Comparison of ENCODE assay signal across 1 cellular context in the genomic region with DNA sequence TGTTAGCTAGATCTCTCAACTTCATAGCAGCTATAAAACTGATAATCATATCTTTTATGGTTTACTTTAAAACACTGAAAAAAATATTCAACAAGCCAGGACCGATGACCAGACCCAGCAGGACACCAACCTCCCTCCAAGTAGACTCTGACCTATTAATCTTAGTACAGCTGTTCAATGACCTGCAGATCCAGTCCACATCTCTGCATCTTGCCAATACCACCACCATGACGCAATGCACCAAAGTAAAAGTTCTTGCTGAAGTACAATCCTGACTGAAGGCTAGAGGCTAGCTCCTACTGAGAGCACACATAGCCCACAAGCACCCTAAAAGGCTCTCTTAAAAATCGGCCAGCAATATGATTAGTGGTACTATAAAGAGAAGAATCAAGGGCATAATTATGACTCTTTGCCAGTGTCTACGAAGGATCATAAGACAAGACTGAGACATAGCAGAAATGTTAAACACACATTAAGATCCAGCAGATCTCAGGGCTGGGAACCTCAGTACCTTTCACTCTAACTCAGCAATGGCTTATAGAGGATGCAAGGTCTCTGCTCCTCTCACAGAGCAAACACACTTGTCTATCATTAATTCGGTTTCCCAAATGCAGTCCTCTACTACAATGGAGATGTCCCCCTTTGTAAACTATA.
TF ChIP-seq lines count a peak whose summit lies in the region.

No MANE protein-coding gene starts in this region.

TF ChIP-seq in GM12878, 131 proteins besides CTCF, POLR2A, EP300 and RAD21:
- no peak for TF ChIP-seq ZSCAN29 (IDR thresholded peaks at IDR 0.05)
- TF ChIP-seq EGR1 (IDR thresholded peaks at IDR 0.05; ENCODE audit: borderline replicate concordance in 1 of 2, low read depth in 2 of 2, low read length in 2 of 2): no peak
- TF ChIP-seq NR2F1 (conservative IDR thresholded peaks at IDR 0.05): no peak
